ENCODE assay signal across 12 cellular contexts in the genomic region with DNA sequence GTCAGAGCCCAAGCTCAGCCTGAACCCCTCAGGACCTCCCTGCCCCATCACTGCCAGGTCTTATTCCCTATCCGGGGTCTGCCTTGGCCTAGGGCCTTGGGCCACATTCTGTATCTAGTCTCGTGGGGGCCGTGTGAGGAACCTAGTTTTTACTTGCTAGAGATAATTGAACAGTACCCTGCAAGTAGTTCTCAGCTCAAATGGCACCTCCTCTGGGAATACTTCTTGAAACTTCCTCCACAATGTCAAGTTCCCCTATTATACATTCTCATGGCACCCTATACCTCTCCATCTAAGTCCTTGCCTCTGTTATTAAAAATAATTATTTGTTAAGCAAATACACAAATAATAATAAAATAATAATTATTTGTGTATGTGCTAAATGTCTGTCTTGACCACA. TPM values are rescaled to one million over a fixed set of nuclear protein-coding genes. Genes with fewer than 3 reads are reported as not detected.
A peak's percentile ranks its signal among the peaks of the same experiment; 100 is the strongest.
DNase-seq lines count a peak whose midpoint lies in the region; ATAC-seq and TF ChIP-seq lines count a peak whose summit lies in the region.
"Had no signal": no experiment of that assay in that cellular context is flagged by ENCODE, and none has a peak within 500 bp of the region (broad histone marks: within the 10 kb centered on the region; RNA-seq: fewer than 3 reads in every experiment).

No MANE protein-coding gene starts in this region.

- POLR2A ChIA-PET in T-cell (lab: Charles Lee), result no interaction called here

- H3K27ac Mint-ChIP-seq in memory B cell (no peak overlapping the region), T-cell (no peak overlapping the region)
- peak overlapping the region; percentile 94 for H3K27ac Mint-ChIP-seq in stimulated activated naive B cell treated with anti-CD40 and anti-IgM and Interleukin-4, amounts not matched to agents 10 μg/mL and 1 μg/mL and 100 μg/mL, for 72 hours
- H3K27ac Mint-ChIP-seq: activated T-cell treated with anti-CD3 and anti-CD28 coated beads, Interleukin-2, amount 50 U/mL, for 24 hours had no signal

- H3K4me3 Mint-ChIP-seq in memory B cell (no peak overlapping the region), T-cell (no peak overlapping the region)
- peak overlapping the region; percentile 59 to 64 for H3K4me3 Mint-ChIP-seq in stimulated activated naive B cell treated with anti-CD40 and anti-IgM and Interleukin-4, amounts not matched to agents 10 μg/mL and 1 μg/mL and 100 μg/mL, for 72 hours
- H3K4me3 Mint-ChIP-seq: activated T-cell treated with anti-CD3 and anti-CD28 coated beads, Interleukin-2, amount 50 U/mL, for 24 hours had no signal

- TF ChIP-seq POLR2A in body of pancreas (IDR thresholded peaks at IDR 0.05), result no peak

- CTCF ChIA-PET in T-cell (lab: Charles Lee), result no interaction called here

- 70 to 86% methylated on average over 3 of the region's 3 CpGs for WGBS in body of pancreas, 2 donors

- H3K36me3 ChIP-seq in HUES48 (ENCODE audit: control insufficient read depth, insufficient read depth, low read length) (no peaks in the 10 kb centered on the region), body of pancreas (replicated peaks in 1 of 2; ENCODE audit: insufficient read depth in 1 of 2, low read depth in 2 of 2) (no peaks in the 10 kb centered on the region)

- no peak for TF ChIP-seq CTCF in body of pancreas (IDR thresholded peaks at IDR 0.05)

- peaks cover 22% of the 10 kb centered on the region for H3K4me1 Mint-ChIP-seq in memory B cell
- peaks cover 62 to 70% of the 10 kb centered on the region in 2 donors for H3K4me1 Mint-ChIP-seq in stimulated activated naive B cell treated with anti-CD40 and anti-IgM and Interleukin-4, amounts not matched to agents 10 μg/mL and 1 μg/mL and 100 μg/mL, for 72 hours
- peaks cover 18 to 22% (median 22%) of the 10 kb centered on the region in 3 donors for H3K4me1 Mint-ChIP-seq in T-cell

- ATAC-seq in body of pancreas, result no peak
- peak; percentile 77 for ATAC-seq in memory B cell (ENCODE audit: low read depth)
- peak; percentile 88 to 90 for ATAC-seq in stimulated activated naive B cell treated with anti-CD40 and anti-IgM and Interleukin-4, amounts not matched to agents 10 μg/mL and 1 μg/mL and 100 μg/mL, for 72 hours (replicated peaks)
- ATAC-seq in GM18909 (IDR thresholded peaks at IDR 0.05; ENCODE audit: poor library complexity, unreplicated experiment), result no peak
- ATAC-seq in T-cell (replicated peaks in 1 of 4), result no peak

- no peak overlapping the region for H3K4me3 ChIP-seq in HUES48 (ENCODE audit: low read depth, low read length)
- no peak overlapping the region for H3K4me3 ChIP-seq in body of pancreas

- no peaks in the 10 kb centered on the region for H3K27me3 ChIP-seq in HUES48 (ENCODE audit: control insufficient read depth, insufficient read depth, low read length)
- H3K27me3 ChIP-seq in body of pancreas, result no peaks in the 10 kb centered on the region

- DNase-seq in body of pancreas, result no peak
- DNase-seq in memory B cell (ENCODE audit: low spot score in 2 of 2), result no peak
- peak; percentile 48 for DNase-seq in stimulated activated naive B cell treated with anti-CD40 and anti-IgM and Interleukin-4, amounts not matched to agents 10 μg/mL and 1 μg/mL and 100 μg/mL, for 72 hours
- DNase-seq in activated CD4-positive, alpha-beta T cell treated with anti-CD3 and anti-CD28 coated beads for 48 hours, result no peak
- DNase-seq in NCI-H2107 treated with DMSO at 0.1 percent for 48 hours (lab: John Stamatoyannopoulos, UW; ENCODE audit: unreplicated experiment), result no peak
- no peak for DNase-seq in T-cell
- DNase-seq: activated T-cell treated with anti-CD3 and anti-CD28 coated beads, Interleukin-2, amount 50 U/mL, for 24 hours; glutamatergic neuron; NCI-H524 treated with DMSO at 0.1 percent for 48 hours; T-helper 9 cell had no signal

- intact Hi-C loops in body of pancreas (cut with DNase I), result no loop called here

- H3K9me3 Mint-ChIP-seq in memory B cell (no peaks in the 10 kb centered on the region), T-cell (no peaks in the 10 kb centered on the region)
- H3K9me3 Mint-ChIP-seq in stimulated activated naive B cell treated with anti-CD40 and anti-IgM and Interleukin-4, amounts not matched to agents 10 μg/mL and 1 μg/mL and 100 μg/mL, for 72 hours, result no peaks in the 10 kb centered on the region
- H3K9me3 Mint-ChIP-seq: activated T-cell treated with anti-CD3 and anti-CD28 coated beads, Interleukin-2, amount 50 U/mL, for 24 hours had no signal

- H3K9me3 ChIP-seq in HUES48 (ENCODE audit: control insufficient read depth, insufficient read depth, low read length) (no peaks in the 10 kb centered on the region), body of pancreas (no peaks in the 10 kb centered on the region)

- H3K4me1 ChIP-seq in HUES48 (ENCODE audit: control insufficient read depth, insufficient read depth, low read length) (peaks cover 40% of the 10 kb centered on the region), body of pancreas (peaks cover 19% of the 10 kb centered on the region)

- H3K27me3 Mint-ChIP-seq in memory B cell (peaks cover 5% of the 10 kb centered on the region), T-cell (peaks cover 0 to 3% of the 10 kb centered on the region in 2 donors)
- peaks cover 7 to 19% of the 10 kb centered on the region in 2 donors for H3K27me3 Mint-ChIP-seq in stimulated activated naive B cell treated with anti-CD40 and anti-IgM and Interleukin-4, amounts not matched to agents 10 μg/mL and 1 μg/mL and 100 μg/mL, for 72 hours
- H3K27me3 Mint-ChIP-seq: activated T-cell treated with anti-CD3 and anti-CD28 coated beads, Interleukin-2, amount 50 U/mL, for 24 hours had no signal

- peak overlapping the region; percentile 33; the same call in 1 of the 2 replicates for H3K9ac ChIP-seq in HUES48 (ENCODE audit: low read depth, low read length)

- H3K27ac ChIP-seq in HUES48 (ENCODE audit: low read depth, low read length) (peak overlapping the region; percentile 90), body of pancreas (peak overlapping the region; percentile 48 to 89 (median 81))

- no peaks in the 10 kb centered on the region for H3K36me3 Mint-ChIP-seq in memory B cell
- H3K36me3 Mint-ChIP-seq in stimulated activated naive B cell treated with anti-CD40 and anti-IgM and Interleukin-4, amounts not matched to agents 10 μg/mL and 1 μg/mL and 100 μg/mL, for 72 hours, result no peaks in the 10 kb centered on the region
- H3K36me3 Mint-ChIP-seq in T-cell, result no peaks in the 10 kb centered on the region

RNA-seq across cellular contexts. Expression of a gene that starts 32.9 kb away (rescaled TPM):
- total RNA-seq in body of pancreas, result 10 to 100 TPM; 26.7 to 60.7 TPM
- 1 to 10 TPM; 4.8 to 9.5 (median 8.3) TPM for total RNA-seq in T-cell

Comparison
In these comparisons a context has a peak if more than half of its experiments do, and no peak if none do; other contexts are left out.
1. ATAC-seq: peak in memory B cell (single experiment) and stimulated activated naive B cell treated with anti-CD40 and anti-IgM and Interleukin-4, amounts not matched to agents 10 μg/mL and 1 μg/mL and 100 μg/mL, for 72 hours (2 of 2); none in body of pancreas (single experiment), GM18909 (single experiment) and T-cell (0 of 4).
2. H3K4me3 Mint-ChIP-seq: peak in stimulated activated naive B cell treated with anti-CD40 and anti-IgM and Interleukin-4, amounts not matched to agents 10 μg/mL and 1 μg/mL and 100 μg/mL, for 72 hours (2 of 2); none in memory B cell (single experiment) and T-cell (0 of 3).